In genomic region chr20:33139467-33139866, GRCh38 we compare ENCODE assay signal across 29 cellular contexts. TPM values are rescaled to one million over a fixed set of nuclear protein-coding genes. Genes with fewer than 3 reads are reported as not detected.
DNase-seq lines count a peak whose midpoint lies in the region; ATAC-seq and TF ChIP-seq lines count a peak whose summit lies in the region.
"Had no signal": no experiment of that assay in that cellular context is flagged by ENCODE, and none has a peak within 500 bp of the region (broad histone marks: within the 10 kb centered on the region; RNA-seq: fewer than 3 reads in every experiment).

No MANE protein-coding gene starts in this region.

- TF ChIP-seq CTCF in endodermal cell (conservative IDR thresholded peaks at IDR 0.05) (no peak), omental fat pad (IDR thresholded peaks at IDR 0.05) (no peak), type B pancreatic cell (conservative IDR thresholded peaks at IDR 0.05) (no peak)

- DNase-seq in endodermal cell (peak; percentile 14), omental fat pad (ENCODE audit: low spot score) (no peak), type B pancreatic cell (ENCODE audit: extremely low spot score, unreplicated experiment) (peak; percentile 39), NCI-H774 (lab: John Stamatoyannopoulos, UW) (no peak), hepatic stellate cell (ENCODE audit: low spot score) (no peak), kidney glomerular epithelial cell (lab: John Stamatoyannopoulos, UW) (no peak)
- DNase-seq: 8988T; ACHN; BE2C; C1 segment of cervical spinal cord; CD4-positive, alpha-beta memory T cell; CD4-positive, CD25-positive, alpha-beta regulatory T cell; CD8-positive, alpha-beta memory T cell; COR-L47; DMS 273 treated with DMSO at 0.1 percent for 48 hours; DMS153; DMS53; DMS79; DND-41; EL; GDM1 had no signal

- no peak overlapping the region for H3K4me3 ChIP-seq in endodermal cell (ENCODE audit: low read length)
- H3K4me3 ChIP-seq: BLaER1, GM12878 had no signal

- H3K4me1 ChIP-seq in endodermal cell (ENCODE audit: control insufficient read depth, insufficient read depth, low read length): no peaks in the 10 kb centered on the region
- H3K4me1 ChIP-seq: BE2C, BLaER1 had no signal

- no peak overlapping the region for H3K27ac ChIP-seq in endodermal cell (ENCODE audit: low read depth, low read length)
- H3K27ac ChIP-seq: BLaER1 had no signal

- no peak overlapping the region for H3K27ac Mint-ChIP-seq in endodermal cell
- H3K27ac Mint-ChIP-seq in type B pancreatic cell: no peak overlapping the region
- H3K27ac Mint-ChIP-seq: CD14-positive monocyte; CD4-positive, alpha-beta memory T cell; CD4-positive, CD25-positive, alpha-beta regulatory T cell; CD8-positive, alpha-beta memory T cell had no signal

- H3K4me1 Mint-ChIP-seq in endodermal cell: no peaks in the 10 kb centered on the region
- no peaks in the 10 kb centered on the region for H3K4me1 Mint-ChIP-seq in type B pancreatic cell (ENCODE audit: unreplicated experiment)
- H3K4me1 Mint-ChIP-seq: CD14-positive monocyte; CD4-positive, alpha-beta memory T cell; CD4-positive, CD25-positive, alpha-beta regulatory T cell; CD8-positive, alpha-beta memory T cell had no signal

- ATAC-seq in omental fat pad (ENCODE audit: low FRiP score): peak; percentile 21
- no peak for ATAC-seq in HG03439 (IDR thresholded peaks at IDR 0.05; ENCODE audit: unreplicated experiment)
- ATAC-seq: GM12878 had no signal

- peaks cover 5% of the 10 kb centered on the region for H3K27me3 ChIP-seq in endodermal cell (ENCODE audit: control insufficient read depth, insufficient read depth, low read length, poor library complexity, severe bottlenecking)
- H3K27me3 ChIP-seq: BE2C, BLaER1 had no signal

- no peaks in the 10 kb centered on the region for H3K36me3 ChIP-seq in endodermal cell (ENCODE audit: control insufficient read depth, insufficient read depth, low read length)
- H3K36me3 ChIP-seq: BE2C, BLaER1 had no signal

- H3K9ac ChIP-seq in endodermal cell (ENCODE audit: extremely low read depth, low read length, poor library complexity, severe bottlenecking): no peak overlapping the region
- H3K9ac ChIP-seq: BLaER1 had no signal

- H3K4me3 Mint-ChIP-seq in endodermal cell (no peak overlapping the region), type B pancreatic cell (no peak overlapping the region)
- H3K4me3 Mint-ChIP-seq: CD14-positive monocyte; CD4-positive, alpha-beta memory T cell; CD4-positive, CD25-positive, alpha-beta regulatory T cell; CD8-positive, alpha-beta memory T cell had no signal

- no peaks in the 10 kb centered on the region for H3K36me3 Mint-ChIP-seq in endodermal cell (ENCODE audit: low read depth)
- H3K36me3 Mint-ChIP-seq in type B pancreatic cell: no peaks in the 10 kb centered on the region
- H3K36me3 Mint-ChIP-seq: CD14-positive monocyte; CD4-positive, alpha-beta memory T cell; CD4-positive, CD25-positive, alpha-beta regulatory T cell; CD8-positive, alpha-beta memory T cell had no signal

- peaks cover 15% of the 10 kb centered on the region for H3K27me3 Mint-ChIP-seq in endodermal cell (ENCODE audit: insufficient read depth)
- peaks cover 16% of the 10 kb centered on the region for H3K27me3 Mint-ChIP-seq in type B pancreatic cell

- H3K9me3 Mint-ChIP-seq in endodermal cell (peaks cover 14% of the 10 kb centered on the region), type B pancreatic cell (no peaks in the 10 kb centered on the region)

- no peaks in the 10 kb centered on the region for H3K9me3 ChIP-seq in endodermal cell (ENCODE audit: control insufficient read depth, low read length)
- H3K9me3 ChIP-seq: BE2C had no signal

RNA-seq across cellular contexts. Expression of gene BPIFA2, which starts 28.5 kb away (rescaled TPM):
- total RNA-seq in endodermal cell (not detected), omental fat pad (not detected), type B pancreatic cell (ENCODE audit: low replicate concordance) (not detected in 2 replicates)
- not detected for polyA plus RNA-seq in endodermal cell (2013, experiment 1 of 2)
- not detected for polyA plus RNA-seq in endodermal cell (2013, experiment 2 of 2)
- total RNA-seq: A673; CD4-positive, alpha-beta memory T cell; CD4-positive, CD25-positive, alpha-beta regulatory T cell; CD8-positive, alpha-beta memory T cell; Daoy; G401; GM12878 had no signal
- polyA plus RNA-seq: AG04450; CD14-positive monocyte; CD4-positive, alpha-beta memory T cell; CD4-positive, CD25-positive, alpha-beta regulatory T cell; CD8-positive, alpha-beta memory T cell; GM12878 had no signal

Comparison
In these comparisons a context has a peak if more than half of its experiments do, and no peak if none do; other contexts are left out.
1. DNase-seq: peak in endodermal cell (single experiment) and type B pancreatic cell (single experiment); none in omental fat pad (single experiment), NCI-H774 (single experiment), hepatic stellate cell (single experiment) and kidney glomerular epithelial cell (single experiment).